ENCODE assay signal across 26 cellular contexts in the genomic region with DNA sequence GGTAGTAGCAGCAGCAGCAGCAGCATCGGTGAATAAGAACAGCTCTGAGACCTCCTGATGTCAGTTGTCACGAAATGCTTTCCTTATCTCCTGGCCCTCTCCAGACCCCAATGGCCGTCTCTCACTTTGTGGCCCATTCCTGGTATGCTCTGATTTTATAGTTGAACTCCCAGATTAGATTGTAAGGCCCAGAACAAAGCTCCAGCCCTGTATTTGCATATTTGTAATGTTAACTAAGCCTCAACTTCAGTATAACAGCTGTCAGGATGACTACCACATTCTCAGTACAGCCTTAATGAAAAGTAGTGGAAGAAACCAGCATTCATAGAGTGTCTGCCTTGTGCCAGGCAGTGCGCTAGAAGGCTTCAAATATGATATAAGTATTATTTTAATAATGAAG.
DNase-seq lines count a peak whose midpoint lies in the region; FAIRE-seq and TF ChIP-seq lines count a peak whose summit lies in the region.
"Had no signal": no experiment of that assay in that cellular context is flagged by ENCODE, and none has a peak within 500 bp of the region (broad histone marks: within the 10 kb centered on the region; RNA-seq: fewer than 3 reads in every experiment).

No MANE protein-coding gene starts in this region.

- BruUV-seq in Caco-2 (replicated peaks; lab: Mats Ljungman, UMichigan) = no TSS peak

- intact Hi-C loops in esophagus muscularis mucosa (cut with DNase I) (no loop called here), Caco-2 (cut with micrococcal nuclease; ENCODE audit: unreplicated experiment) (no loop called here)

- H3K27me3 Mint-ChIP-seq in Caco-2 (ENCODE audit: insufficient read depth, unreplicated experiment) = no peaks in the 10 kb centered on the region
- H3K27me3 Mint-ChIP-seq: CD4-positive, alpha-beta T cell had no signal

- CTCF ChIA-PET in AG04450 (lab: Charles Lee) (interaction anchor here (1.0 to 2.4 kb wide), 3 partner anchors 36 to 346 kb away, joined by 3 to 6 read pairs (median 3); no protein-coding TSS in a partner anchor), Caco-2 (lab: Charles Lee) (no interaction called here)

- no peak overlapping the region for H3K27ac Mint-ChIP-seq in Caco-2 (ENCODE audit: unreplicated experiment)
- H3K27ac Mint-ChIP-seq: CD4-positive, alpha-beta T cell had no signal

- peaks cover 15% of the 10 kb centered on the region for H3K79me2 ChIP-seq in osteoblast (ENCODE audit: insufficient read depth, low read length)

- no peaks in the 10 kb centered on the region for H3K9me3 Mint-ChIP-seq in Caco-2 (ENCODE audit: unreplicated experiment)
- H3K9me3 Mint-ChIP-seq: CD4-positive, alpha-beta T cell; central memory CD8-positive, alpha-beta T cell had no signal

- TF ChIP-seq POLR2A in esophagus muscularis mucosa (IDR thresholded peaks at IDR 0.05; ENCODE audit: low read depth) = no peak

- H3K9me3 ChIP-seq in AG04450 (ENCODE audit: control insufficient read depth, insufficient read depth, low read length) (peaks cover 4% of the 10 kb centered on the region; the same call in 1 of the 2 replicates), esophagus muscularis mucosa (no peaks in the 10 kb centered on the region), osteoblast (ENCODE audit: low read depth, low read length) (no peaks in the 10 kb centered on the region), small intestine (ENCODE audit: control insufficient read depth, low read depth) (no peaks in the 10 kb centered on the region), Caco-2 (no peaks in the 10 kb centered on the region), BE2C (no peaks in the 10 kb centered on the region)
- H3K9me3 ChIP-seq: adrenal gland, heart right ventricle, testis had no signal

- H3K4me1 Mint-ChIP-seq in Caco-2 (ENCODE audit: low read depth, unreplicated experiment) = no peaks in the 10 kb centered on the region
- H3K4me1 Mint-ChIP-seq: central memory CD8-positive, alpha-beta T cell had no signal

- H4K20me1 ChIP-seq in osteoblast (ENCODE audit: insufficient read depth, low read length) = no peaks in the 10 kb centered on the region

- H3K4me1 ChIP-seq in esophagus muscularis mucosa (peaks cover 15 to 75% (median 70%) of the 10 kb centered on the region in 4 donors), osteoblast (ENCODE audit: insufficient read depth, low read length) (peaks cover 64% of the 10 kb centered on the region), small intestine (ENCODE audit: control insufficient read depth in 2 of 2, insufficient read depth in 1 of 2, low read depth in 1 of 2, low read length in 1 of 2) (no peaks in the 10 kb centered on the region), Caco-2 (no peaks in the 10 kb centered on the region), BE2C (no peaks in the 10 kb centered on the region)

- WGBS in esophagus muscularis mucosa = 83% methylated on average over 4 of the region's 4 CpGs
- 72 to 78% (median 73%) methylated on average over 4 of the region's 4 CpGs for WGBS in small intestine, 3 donors

- DNase-seq in AG04450 (ENCODE audit: low read depth, low spot score) (no peak), LHCN-M2 (ENCODE audit: low read depth) (peak; percentile 88), esophagus muscularis mucosa (ENCODE audit: extremely low spot score) (no peak), osteoblast (ENCODE audit: insufficient read length, low spot score, missing footprints) (no peak), small intestine (no peak), Caco-2 (no peak), BE2C (no peak)
- DNase-seq in activated CD8-positive, alpha-beta memory T cell treated with anti-CD3 and anti-CD28 coated beads, Interleukin-2, amount 50 U/mL, for 4 hours = no peak
- DNase-seq: activated gamma-delta T cell treated with Interleukin-2 at 50 U/mL for 16 hours; activated T-cell treated with anti-CD3 and anti-CD28 coated beads for 4 hours; adrenal gland; CD4-positive, alpha-beta T cell; DMS153; effector CD4-positive, alpha-beta T cell; GF-D8; heart right ventricle; left ventricle myocardium superior; NCI-H146; NCI-H2227 treated with DMSO at 0.1 percent for 48 hours; NCI-H774; nucleus accumbens; OCI-M1; retina; testis; WERI-Rb-1 had no signal

- no peaks in the 10 kb centered on the region for H3K27me3 ChIP-seq in AG04450 (ENCODE audit: control insufficient read depth, insufficient read depth, low read length)
- H3K27me3 ChIP-seq in esophagus muscularis mucosa = no peaks in the 10 kb centered on the region
- H3K27me3 ChIP-seq in osteoblast (ENCODE audit: insufficient read depth, low read length) = no peaks in the 10 kb centered on the region
- H3K27me3 ChIP-seq in small intestine (ENCODE audit: control insufficient read depth in 2 of 2, insufficient read depth in 2 of 2, low read length in 2 of 2) = no peaks in the 10 kb centered on the region
- H3K27me3 ChIP-seq in Caco-2 (replicated peaks; ENCODE audit: control insufficient read depth, insufficient read depth, low read length) = no peaks in the 10 kb centered on the region
- H3K27me3 ChIP-seq in BE2C = no peaks in the 10 kb centered on the region
- H3K27me3 ChIP-seq: adrenal gland, heart right ventricle, testis had no signal

- FAIRE-seq in small intestine (lab: Jason Lieb, UNC) = no peak

- POLR2A ChIA-PET in AG04450 (lab: Yijun Ruan, JAX) = interaction anchor here (3.0 kb wide), 1 partner anchor 15 kb away, joined by 24 read pairs; no protein-coding TSS in a partner anchor
- POLR2A ChIA-PET in Caco-2 (lab: Charles Lee) = no interaction called here

- H3K36me3 ChIP-seq in esophagus muscularis mucosa (peaks cover 6 to 67% (median 30%) of the 10 kb centered on the region in 4 donors), osteoblast (ENCODE audit: insufficient read depth, low read length) (peaks cover 41% of the 10 kb centered on the region), small intestine (ENCODE audit: control insufficient read depth in 2 of 2, insufficient read depth in 2 of 2, low read length in 2 of 2) (peaks cover 2 to 3% of the 10 kb centered on the region in 2 donors), Caco-2 (ENCODE audit: control insufficient read depth, insufficient read depth, low read length) (no peaks in the 10 kb centered on the region; the same call in 1 of the 2 replicates), BE2C (no peaks in the 10 kb centered on the region)
- H3K36me3 ChIP-seq: adrenal gland had no signal

- no peak overlapping the region for H2AFZ ChIP-seq in osteoblast (ENCODE audit: low read length)

- peak overlapping the region; percentile 25 for H3K4me2 ChIP-seq in osteoblast (ENCODE audit: insufficient read depth, low read length)

- H3K4me3 Mint-ChIP-seq in Caco-2 (ENCODE audit: unreplicated experiment) = no peak overlapping the region
- H3K4me3 Mint-ChIP-seq: CD4-positive, alpha-beta T cell had no signal

- H3K36me3 Mint-ChIP-seq in Caco-2 (ENCODE audit: insufficient read depth, unreplicated experiment) = peaks cover 51% of the 10 kb centered on the region

- H3K27ac ChIP-seq in AG04450 (ENCODE audit: low read depth, low read length) = peak overlapping the region; percentile 87
- peak overlapping the region in 3 of 4 donors; percentile 45 to 84 (median 79) for H3K27ac ChIP-seq in esophagus muscularis mucosa (replicated peaks in 1 of 4)
- peak overlapping the region; percentile 100 for H3K27ac ChIP-seq in osteoblast (ENCODE audit: low read depth, low read length)
- no peak overlapping the region for H3K27ac ChIP-seq in small intestine (ENCODE audit: low read depth in 1 of 2, low read length in 1 of 2)
- H3K27ac ChIP-seq: testis, WERI-Rb-1 had no signal

- TF ChIP-seq EP300 in esophagus muscularis mucosa (IDR thresholded peaks at IDR 0.05) = no peak

- TF ChIP-seq CTCF in AG04450 (IDR thresholded peaks at IDR 0.05; ENCODE audit: low read depth, low read length) = no peak
- TF ChIP-seq CTCF in esophagus muscularis mucosa (IDR thresholded peaks at IDR 0.05) = no peak
- TF ChIP-seq CTCF in osteoblast (IDR thresholded peaks at IDR 0.05; ENCODE audit: extremely low read depth, low read depth, low read length) = no peak
- TF ChIP-seq CTCF in Caco-2 (IDR thresholded peaks at IDR 0.05; ENCODE audit: insufficient read depth in 1 of 2, low read depth in 1 of 2, low read length in 1 of 2, severe bottlenecking in 1 of 2, unreplicated experiment in 1 of 2) = no peak
- no peak for TF ChIP-seq CTCF in BE2C (IDR thresholded peaks at IDR 0.05; ENCODE audit: low read depth, low read length)

- no peak overlapping the region for H3K4me3 ChIP-seq in AG04450 (ENCODE audit: low read depth, low read length)
- H3K4me3 ChIP-seq in esophagus muscularis mucosa = no peak overlapping the region
- H3K4me3 ChIP-seq in osteoblast (ENCODE audit: insufficient read depth, low read length) = no peak overlapping the region
- H3K4me3 ChIP-seq in small intestine (ENCODE audit: low read depth in 1 of 2, low read length in 2 of 2) = no peak overlapping the region
- H3K4me3 ChIP-seq in Caco-2 (ENCODE audit: low read depth, low read length) = no peak overlapping the region
- no peak overlapping the region for H3K4me3 ChIP-seq in BE2C (ENCODE audit: low read depth, low read length)
- H3K4me3 ChIP-seq: adrenal gland, heart right ventricle, testis had no signal

Comparison
In these comparisons a context has a peak if more than half of its experiments do, and no peak if none do; other contexts are left out.
1. H3K27ac ChIP-seq: peak in AG04450 (single experiment), esophagus muscularis mucosa (3 of 4) and osteoblast (single experiment); none in small intestine (0 of 2).